8 cellular contexts compared by ENCODE assay signal in the genomic region with DNA sequence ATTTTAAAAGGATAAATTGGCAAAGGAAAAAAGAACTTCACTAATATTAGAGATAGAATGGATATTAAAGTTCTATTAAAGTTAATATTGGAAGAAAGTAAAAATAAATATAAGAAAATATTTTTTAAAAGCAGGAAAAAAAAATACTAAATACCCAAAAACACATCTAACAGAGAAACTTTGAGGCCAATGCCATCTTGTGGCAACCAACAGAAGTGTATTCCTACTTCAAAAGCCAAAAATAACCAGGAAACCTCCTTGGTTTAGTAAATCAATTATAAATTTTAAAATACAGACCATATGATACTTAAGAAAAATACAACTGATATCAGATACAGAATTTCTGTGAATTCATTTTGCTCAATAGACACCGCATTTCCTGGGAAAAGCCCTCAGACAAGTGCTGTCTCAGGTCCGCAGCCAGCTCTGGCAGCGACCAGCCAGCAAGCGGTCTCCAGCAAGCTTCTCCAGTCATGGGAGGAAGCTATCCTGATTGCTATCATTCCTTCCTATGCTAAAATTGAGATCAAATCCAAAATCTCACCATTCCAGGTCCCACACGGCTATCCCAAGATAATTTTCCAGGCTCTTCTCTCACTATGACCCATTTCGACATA.
DNase-seq lines count a peak whose midpoint lies in the region; ATAC-seq and TF ChIP-seq lines count a peak whose summit lies in the region.

No MANE protein-coding gene starts in this region.

- H3K9me3 Mint-ChIP-seq in CD14-positive monocyte (no peaks in the 10 kb centered on the region), brain (no peaks in the 10 kb centered on the region)

- H3K9me3 ChIP-seq in IMR-90 (ENCODE audit: control insufficient read depth, insufficient read depth, low read length) = no peaks in the 10 kb centered on the region

- no peak overlapping the region for H3K56ac ChIP-seq in IMR-90 (ENCODE audit: extremely low read depth, insufficient read depth, low read length)

- H3K4me2 ChIP-seq in IMR-90 (ENCODE audit: low read depth, low read length) = no peak overlapping the region

- no peak overlapping the region for H3K23ac ChIP-seq in IMR-90 (ENCODE audit: low read depth, low read length)

- H3K4me1 Mint-ChIP-seq in CD14-positive monocyte (peaks cover 39% of the 10 kb centered on the region), brain (no peaks in the 10 kb centered on the region)

- no peaks in the 10 kb centered on the region for H4K20me1 ChIP-seq in IMR-90 (ENCODE audit: insufficient read depth, low read length)

- H2BK5ac ChIP-seq in IMR-90 (ENCODE audit: low read depth, low read length, poor library complexity, severe bottlenecking) = no peak overlapping the region

- H2AFZ ChIP-seq in IMR-90 (replicated peaks; ENCODE audit: low read length, poor library complexity) = no peak overlapping the region

- H4K5ac ChIP-seq in IMR-90 (ENCODE audit: low read depth, low read length) = no peak overlapping the region

- no peak overlapping the region for H2AK5ac ChIP-seq in IMR-90 (ENCODE audit: low read depth, low read length)

- DNase-seq in CD14-positive monocyte (ENCODE audit: low spot score) = no peak
- DNase-seq in IMR-90 = peak; percentile 46
- DNase-seq in lung microvascular endothelial cell (ENCODE audit: low read depth in 2 of 2) = peak; percentile 45 to 52
- DNase-seq in NCI-H345 (lab: John Stamatoyannopoulos, UW) = no peak

- no peak overlapping the region for H3K27ac ChIP-seq in IMR-90 (ENCODE audit: insufficient read depth, low read length)

- no peak overlapping the region for H3K9ac ChIP-seq in IMR-90 (ENCODE audit: low read depth, low read length)

- peak; percentile 56 for TF ChIP-seq RAD21 in IMR-90 (IDR thresholded peaks at IDR 0.05; ENCODE audit: low read length)

- H3K4ac ChIP-seq in IMR-90 (ENCODE audit: low read depth, low read length) = no peak overlapping the region

- H3K27ac Mint-ChIP-seq in CD14-positive monocyte = no peak overlapping the region
- no peak overlapping the region for H3K27ac Mint-ChIP-seq in brain

- ATAC-seq in IMR-90 (ENCODE audit: low read depth) = no peak
- ATAC-seq in HG03457 (IDR thresholded peaks at IDR 0.05; ENCODE audit: unreplicated experiment) = no peak
- ATAC-seq in HG03342 (IDR thresholded peaks at IDR 0.05; ENCODE audit: unreplicated experiment) = no peak
- no peak for ATAC-seq in GM18861 (IDR thresholded peaks at IDR 0.05; ENCODE audit: unreplicated experiment)

- no peaks in the 10 kb centered on the region for H3K27me3 ChIP-seq in IMR-90 (ENCODE audit: control insufficient read depth, insufficient read depth, low read length)

- no peaks in the 10 kb centered on the region for H3K4me1 ChIP-seq in IMR-90 (ENCODE audit: control insufficient read depth, insufficient read depth, low read length)

- no peak for TF ChIP-seq POLR2A in IMR-90 (IDR thresholded peaks at IDR 0.05; ENCODE audit: low read depth, low read length)

- in situ Hi-C loops in IMR-90 (cut with MboI; ENCODE audit: low sequenced_read_pairs) = no loop called here

- CTCF ChIA-PET in IMR-90 (lab: Yijun Ruan, JAX) = no interaction called here

- H3K4me3 Mint-ChIP-seq in CD14-positive monocyte = no peak overlapping the region
- no peak overlapping the region for H3K4me3 Mint-ChIP-seq in brain

- no peak overlapping the region for H2BK15ac ChIP-seq in IMR-90 (ENCODE audit: low read depth, low read length)

- no peak overlapping the region for H3K14ac ChIP-seq in IMR-90 (replicated peaks; ENCODE audit: low read depth, low read length)

- H2BK20ac ChIP-seq in IMR-90 (ENCODE audit: low read depth, low read length) = no peak overlapping the region

- H3K18ac ChIP-seq in IMR-90 (ENCODE audit: low read depth, low read length) = no peak overlapping the region

- no peaks in the 10 kb centered on the region for H3K36me3 ChIP-seq in IMR-90 (ENCODE audit: control insufficient read depth, insufficient read depth, low read length)

- POLR2A ChIA-PET in IMR-90 (lab: Charles Lee; ENCODE audit: unreplicated experiment) = no interaction called here

- peak; percentile 55 for TF ChIP-seq CTCF in CD14-positive monocyte (IDR thresholded peaks at IDR 0.05)
- TF ChIP-seq CTCF in IMR-90 (conservative IDR thresholded peaks at IDR 0.05; ENCODE audit: low read depth, low read length) = peak; percentile 58
- peak; percentile 47 to 72 for TF ChIP-seq CTCF in brain (conservative IDR thresholded peaks at IDR 0.05)

- H3K79me1 ChIP-seq in IMR-90 (ENCODE audit: low read depth in 1 of 2, low read length in 2 of 2) = peaks cover 0 to 4% of the 10 kb centered on the region in 2 experiments; a peak in 1 of 4 replicates

- no peak overlapping the region for H2AK9ac ChIP-seq in IMR-90 (replicated peaks; ENCODE audit: low read depth, low read length, poor library complexity)

- H4K8ac ChIP-seq in IMR-90 (ENCODE audit: low read depth in 2 of 2, low read length in 2 of 2) = no peak overlapping the region

- dilution Hi-C loops in IMR-90 (cut with HindIII; ENCODE audit: low sequenced_read_pairs, unreplicated experiment) = no loop called here

- 89% methylated on average over 2 of the region's 6 CpGs; no CpG with 5 or more reads in 1 of the 2 experiments for WGBS in IMR-90 (ENCODE audit: extremely low coverage in 2 of 2, insufficient read length in 1 of 2), 2 experiments

- no peaks in the 10 kb centered on the region for H3K9me1 ChIP-seq in IMR-90 (ENCODE audit: insufficient read depth, low read length)

- H2BK120ac ChIP-seq in IMR-90 (ENCODE audit: low read depth, low read length) = no peak overlapping the region

- no peak overlapping the region for H4K91ac ChIP-seq in IMR-90 (ENCODE audit: insufficient read depth, low read depth, low read length)

- no TSS peak for BruUV-seq in IMR-90 (replicated peaks; lab: Mats Ljungman, UMichigan)

- H3K36me3 Mint-ChIP-seq in CD14-positive monocyte = peaks cover 2 to 10% of the 10 kb centered on the region in 2 donors
- H3K36me3 Mint-ChIP-seq in brain = peaks cover 16% of the 10 kb centered on the region

- intact Hi-C loops in CD14-positive monocyte (cut with micrococcal nuclease) = loop anchor here in 1 of 2 donors (10.0 kb wide), 1 partner anchor 1033 kb away; no protein-coding TSS in a partner anchor
- intact Hi-C loops in IMR-90 (cut with micrococcal nuclease) = no loop called here

- H3K27me3 Mint-ChIP-seq in CD14-positive monocyte (ENCODE audit: low read depth in 3 of 3) = no peaks in the 10 kb centered on the region
- no peaks in the 10 kb centered on the region for H3K27me3 Mint-ChIP-seq in brain

- H3K4me3 ChIP-seq in IMR-90 (ENCODE audit: insufficient read depth, low read depth, low read length) = no peak overlapping the region

TF ChIP-seq in IMR-90, 13 proteins besides CTCF, POLR2A, EP300 and RAD21:
- TF ChIP-seq CEBPB (IDR thresholded peaks at IDR 0.05; ENCODE audit: low read depth, low read length) (no peak), SMC3 (IDR thresholded peaks at IDR 0.05; ENCODE audit: low read depth, low read length) (peak; percentile 53)

Comparison
In these comparisons a context has a peak if more than half of its experiments do, and no peak if none do; other contexts are left out.
1. DNase-seq: peak in IMR-90 (single experiment) and lung microvascular endothelial cell (2 of 2); none in CD14-positive monocyte (single experiment) and NCI-H345 (single experiment).
2. Peak in every context shown above with its lines, with median percentiles within 50 percentile points of each other: CTCF ChIP-seq.